ENCODE assay signal across 1 cellular context in the genomic region with DNA sequence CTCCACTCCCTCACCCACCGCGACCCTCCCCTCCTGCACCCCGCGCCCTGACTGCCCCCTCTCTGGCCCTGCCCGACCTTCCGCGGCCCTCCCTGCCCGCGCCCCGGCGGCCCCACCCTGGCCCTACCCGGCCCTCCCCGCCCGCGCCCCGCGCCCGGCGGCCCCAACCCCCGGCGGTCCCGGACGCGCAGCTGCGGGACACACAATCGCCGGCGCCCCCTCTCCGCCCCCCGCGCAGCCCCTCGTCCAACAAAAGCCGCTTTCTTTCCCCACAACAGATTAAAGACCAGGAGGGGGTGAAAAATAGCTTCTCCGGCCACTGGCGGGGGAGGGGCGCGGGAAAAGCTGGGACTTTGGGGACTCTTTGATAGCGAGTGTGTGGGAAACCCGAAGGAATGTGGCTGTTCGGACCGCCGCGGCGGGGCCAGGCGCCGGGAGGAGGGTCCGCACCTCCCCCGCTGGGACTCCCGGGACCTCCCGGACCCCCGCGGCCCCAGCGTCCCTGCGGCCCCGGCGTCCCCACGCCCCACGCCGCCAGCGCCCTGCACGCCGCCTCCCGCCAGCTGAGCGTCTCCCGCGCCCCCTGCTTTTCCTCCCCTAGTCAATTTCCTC.
TF ChIP-seq lines count a peak whose summit lies in the region.

No MANE protein-coding gene starts in this region.

TF ChIP-seq in K562, 482 proteins besides CTCF, POLR2A, EP300 and RAD21 (continued from another document):
- TF ChIP-seq, protein P1, sequence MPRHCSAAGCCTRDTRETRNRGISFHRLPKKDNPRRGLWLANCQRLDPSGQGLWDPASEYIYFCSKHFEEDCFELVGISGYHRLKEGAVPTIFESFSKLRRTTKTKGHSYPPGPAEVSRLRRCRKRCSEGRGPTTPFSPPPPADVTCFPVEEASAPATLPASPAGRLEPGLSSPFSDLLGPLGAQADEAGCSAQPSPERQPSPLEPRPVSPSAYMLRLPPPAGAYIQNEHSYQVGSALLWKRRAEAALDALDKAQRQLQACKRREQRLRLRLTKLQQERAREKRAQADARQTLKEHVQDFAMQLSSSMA (CRISPR knock-in tag; IDR thresholded peaks at IDR 0.05) = no peak
- no peak for TF ChIP-seq ZNF282 (CRISPR knock-in tag; IDR thresholded peaks at IDR 0.05)
TF ChIP-seq in K562: peak in this region for 27.
